ENCODE assay signal across 1 cellular context in genomic region chr10:110497438-110498086, GRCh38.
A peak's percentile ranks its signal among the peaks of the same experiment; 100 is the strongest.
TF ChIP-seq lines count a peak whose summit lies in the region.

TSS of gene DUSP5 (plus strand) at chr10:110497907. CDS start at chr10:110498122, 215 bp downstream.

TF ChIP-seq in K562, 482 proteins besides CTCF, POLR2A, EP300 and RAD21 (continued from another document and continues in another):
- TF ChIP-seq ZNF740 (CRISPR knock-in tag; IDR thresholded peaks at IDR 0.05) (no peak), ZNF740 (tag; IDR thresholded peaks at IDR 0.05) (no peak), BCLAF1 (IDR thresholded peaks at IDR 0.05; ENCODE audit: borderline replicate concordance in 1 of 2, control insufficient read depth in 1 of 2, low read depth in 2 of 2, low read length in 1 of 2) (no peak), SREBF2 (CRISPR knock-in tag; IDR thresholded peaks at IDR 0.05) (no peak), ZNF347 (CRISPR knock-in tag; IDR thresholded peaks at IDR 0.05; ENCODE audit: low read depth) (no peak), RBM22 (IDR thresholded peaks at IDR 0.05; ENCODE audit: low read depth, low read length, poor library complexity, severe bottlenecking) (no peak), ARID3A (IDR thresholded peaks at IDR 0.05; ENCODE audit: borderline replicate concordance, low read depth, low read length) (no peak), CHD2 (IDR thresholded peaks at IDR 0.05; ENCODE audit: low read depth, low read length) (no peak), ZNF124 (CRISPR knock-in tag; IDR thresholded peaks at IDR 0.05) (no peak), BHLHE40 (IDR thresholded peaks at IDR 0.05; ENCODE audit: low read length) (no peak), THRB (CRISPR knock-in tag; conservative IDR thresholded peaks at IDR 0.05) (no peak), PHB (CRISPR knock-in tag; IDR thresholded peaks at IDR 0.05) (no peak), NUFIP1 (IDR thresholded peaks at IDR 0.05; ENCODE audit: partially characterized antibody) (no peak), NEUROD1 (IDR thresholded peaks at IDR 0.05; ENCODE audit: borderline replicate concordance, low read depth, low read length, partially characterized antibody) (no peak), ARNT (IDR thresholded peaks at IDR 0.05) (no peak), ZNF3 (CRISPR knock-in tag; IDR thresholded peaks at IDR 0.05) (no peak), SNAPC5 (CRISPR knock-in tag; IDR thresholded peaks at IDR 0.05) (no peak), SETDB1 (IDR thresholded peaks at IDR 0.05; ENCODE audit: low read length) (no peak), CHAMP1 (IDR thresholded peaks at IDR 0.05) (no peak), ZKSCAN3 (CRISPR knock-in tag; IDR thresholded peaks at IDR 0.05) (no peak), GABPA (tag; conservative IDR thresholded peaks at IDR 0.05; ENCODE audit: low read depth) (peak; percentile 74), BDP1 (IDR thresholded peaks at IDR 0.05; ENCODE audit: insufficient read depth, insufficient read length) (no peak), ZNF12 (CRISPR knock-in tag; IDR thresholded peaks at IDR 0.05) (no peak), RNF219 (CRISPR knock-in tag; IDR thresholded peaks at IDR 0.05) (no peak), MAFK (IDR thresholded peaks at IDR 0.05; ENCODE audit: low read length) (no peak), SMC3 (conservative IDR thresholded peaks at IDR 0.05; ENCODE audit: insufficient read depth, low read depth, low read length) (no peak), HMGXB4 (CRISPR knock-in tag; IDR thresholded peaks at IDR 0.05) (no peak), CREB1 (IDR thresholded peaks at IDR 0.05) (peak; percentile 78), CREB1 (CRISPR knock-in tag; IDR thresholded peaks at IDR 0.05) (peak; percentile 78; the same call in 1 of the 2 replicates), ESRRA (IDR thresholded peaks at IDR 0.05; ENCODE audit: borderline replicate concordance, low read depth) (peak; percentile 35; the same call in 1 of the 2 replicates), ARID1B (IDR thresholded peaks at IDR 0.05) (no peak), MBD1 (CRISPR knock-in tag; IDR thresholded peaks at IDR 0.05) (no peak), PHTF2 (CRISPR knock-in tag; IDR thresholded peaks at IDR 0.05) (no peak), HOXB6 (CRISPR knock-in tag; IDR thresholded peaks at IDR 0.05; ENCODE audit: borderline replicate concordance) (no peak), GABPB1 (CRISPR knock-in tag; IDR thresholded peaks at IDR 0.05) (peak; percentile 47; the same call in 1 of the 2 replicates), CREB5 (CRISPR knock-in tag; IDR thresholded peaks at IDR 0.05) (no peak), ETS1 (conservative IDR thresholded peaks at IDR 0.05; ENCODE audit: control insufficient read depth, low read depth, low read length) (no peak; the same call in 1 of the 2 replicates), CREM (IDR thresholded peaks at IDR 0.05; ENCODE audit: low read depth) (peak; percentile 90), FOXP4 (CRISPR knock-in tag; IDR thresholded peaks at IDR 0.05; ENCODE audit: borderline replicate concordance) (no peak), DDX20 (tag; IDR thresholded peaks at IDR 0.05; ENCODE audit: low read depth) (no peak), MIER1 (IDR thresholded peaks at IDR 0.05; ENCODE audit: low read depth) (no peak), ETV6 (IDR thresholded peaks at IDR 0.05; ENCODE audit: borderline replicate concordance in 1 of 2, low read depth in 2 of 2, low read length in 1 of 2) (no peak), ETV6 (CRISPR knock-in tag; IDR thresholded peaks at IDR 0.05; ENCODE audit: borderline replicate concordance) (no peak)
